In genomic region chr5:36944607-36945225, GRCh38 we compare ENCODE assay signal across 8 cellular contexts.
DNase-seq lines count a peak whose midpoint lies in the region; ATAC-seq and TF ChIP-seq lines count a peak whose summit lies in the region.

No MANE protein-coding gene starts in this region.

- H3F3A ChIP-seq in MM.1S (ENCODE audit: insufficient read depth, low read length): no peaks in the 10 kb centered on the region; the same call in 1 of the 2 replicates

- peaks cover 14% of the 10 kb centered on the region for H3K4me1 ChIP-seq in MM.1S (ENCODE audit: low read length)
- H3K4me1 ChIP-seq in hepatocyte (ENCODE audit: insufficient read depth): no peaks in the 10 kb centered on the region
- peaks cover 19 to 34% (median 26%) of the 10 kb centered on the region in 4 donors for H3K4me1 ChIP-seq in upper lobe of left lung

- H4K20me1 ChIP-seq in MM.1S (ENCODE audit: insufficient read depth, low read length) (peaks cover 16% of the 10 kb centered on the region; the same call in 1 of the 2 replicates), hepatocyte (ENCODE audit: insufficient read depth, poor library complexity, severe bottlenecking) (peaks cover 90% of the 10 kb centered on the region)

- ATAC-seq in upper lobe of left lung (ENCODE audit: low FRiP score in 2 of 2) (peak in 1 of 2 donors; percentile 41), GM21717 (IDR thresholded peaks at IDR 0.05; ENCODE audit: unreplicated experiment) (no peak), HG02571 (IDR thresholded peaks at IDR 0.05; ENCODE audit: unreplicated experiment) (no peak)

- H3K27ac ChIP-seq in MM.1S (ENCODE audit: low read length) (no peak overlapping the region), hepatocyte (no peak overlapping the region), upper lobe of left lung (no peak overlapping the region)

- DNase-seq in GDM1 (lab: John Stamatoyannopoulos, UW) (peak; percentile 40), MM.1S (peak; percentile 70), SW 1271 (lab: John Stamatoyannopoulos, UW) (peak; percentile 39 to 65), hepatocyte (ENCODE audit: low spot score) (peak; percentile 76), upper lobe of left lung (no peak), activated gamma-delta T cell (lab: John Stamatoyannopoulos, UW) (no peak)

- H3K27me3 ChIP-seq in MM.1S (replicated peaks; ENCODE audit: insufficient read depth, low read length) (no peaks in the 10 kb centered on the region), hepatocyte (no peaks in the 10 kb centered on the region), upper lobe of left lung (no peaks in the 10 kb centered on the region)

- H3K4me2 ChIP-seq in MM.1S (ENCODE audit: low read depth, low read length): no peak overlapping the region
- no peak overlapping the region for H3K4me2 ChIP-seq in hepatocyte

- no peak overlapping the region for H3K9ac ChIP-seq in MM.1S (ENCODE audit: low read length)

- peak; percentile 63 for TF ChIP-seq CTCF in MM.1S (IDR thresholded peaks at IDR 0.05; ENCODE audit: low read length)
- peak; percentile 70 for TF ChIP-seq CTCF in hepatocyte (IDR thresholded peaks at IDR 0.05; ENCODE audit: poor library complexity)
- TF ChIP-seq CTCF in upper lobe of left lung (IDR thresholded peaks at IDR 0.05): peak in 5 of 6 experiments; percentile 34 to 61 (median 45)

- no peak for TF ChIP-seq EP300 in upper lobe of left lung (IDR thresholded peaks at IDR 0.05)

- H3K4me3 ChIP-seq in MM.1S (ENCODE audit: low read length): no peak overlapping the region
- no peak overlapping the region for H3K4me3 ChIP-seq in hepatocyte
- no peak overlapping the region for H3K4me3 ChIP-seq in upper lobe of left lung

- WGBS in hepatocyte (ENCODE audit: low lambda C conversion rate, missing lambda C conversion rate): 77% methylated on average over 4 of the region's 4 CpGs
- 71% methylated on average over 4 of the region's 4 CpGs for WGBS in upper lobe of left lung, 2 donors

- no peaks in the 10 kb centered on the region for H3K9me2 ChIP-seq in MM.1S (replicated peaks; ENCODE audit: insufficient read depth, low read length)
- H3K9me2 ChIP-seq in hepatocyte (replicated peaks; ENCODE audit: insufficient read depth): no peaks in the 10 kb centered on the region

- H3K36me3 ChIP-seq in MM.1S (replicated peaks; ENCODE audit: insufficient read depth, low read length) (no peaks in the 10 kb centered on the region), hepatocyte (replicated peaks; ENCODE audit: insufficient read depth, low read depth) (no peaks in the 10 kb centered on the region), upper lobe of left lung (no peaks in the 10 kb centered on the region)

- no peaks in the 10 kb centered on the region for H3K9me3 ChIP-seq in MM.1S (replicated peaks; ENCODE audit: insufficient read depth, low read length)
- no peaks in the 10 kb centered on the region for H3K9me3 ChIP-seq in hepatocyte (ENCODE audit: low read depth)
- no peaks in the 10 kb centered on the region for H3K9me3 ChIP-seq in upper lobe of left lung

- no peak for TF ChIP-seq POLR2A in upper lobe of left lung (IDR thresholded peaks at IDR 0.05)

- H2AFZ ChIP-seq in MM.1S (ENCODE audit: low read length) (no peak overlapping the region), hepatocyte (no peak overlapping the region)

- H3K79me2 ChIP-seq in MM.1S (ENCODE audit: low read length) (peaks cover 75% of the 10 kb centered on the region), hepatocyte (peaks cover 98% of the 10 kb centered on the region)

Comparison
In these comparisons a context has a peak if more than half of its experiments do, and no peak if none do; other contexts are left out.
1. DNase-seq: peak in GDM1 (single experiment), MM.1S (single experiment), SW 1271 (2 of 2) and hepatocyte (single experiment); none in upper lobe of left lung (0 of 2) and activated gamma-delta T cell (single experiment).
2. Peak in every context shown above with its lines, with median percentiles within 50 percentile points of each other: CTCF ChIP-seq.